9 cellular contexts compared by ENCODE assay signal in the genomic region with DNA sequence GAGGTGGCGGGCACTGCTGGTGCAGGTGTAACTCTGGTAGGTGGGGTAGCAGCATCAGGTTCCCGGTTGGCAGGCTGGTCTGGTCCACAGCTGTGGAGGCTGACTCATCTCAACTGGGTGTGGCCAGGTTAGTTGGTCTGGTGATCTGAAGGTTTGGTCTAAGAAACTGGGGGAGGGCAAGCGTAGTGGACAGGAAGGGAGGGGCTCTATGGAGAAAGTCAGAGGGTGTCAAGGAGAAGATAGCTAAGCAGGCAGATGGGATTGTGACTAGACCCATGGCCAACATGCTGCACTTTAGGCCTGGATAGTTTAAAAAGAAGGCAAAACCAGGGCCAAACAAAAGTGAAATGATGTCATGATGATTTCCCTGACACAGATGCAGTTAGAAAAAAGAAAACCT. TPM values are rescaled to one million over a fixed set of nuclear protein-coding genes. Genes with fewer than 3 reads are reported as not detected.
A peak's percentile ranks its signal among the peaks of the same experiment; 100 is the strongest.
DNase-seq lines count a peak whose midpoint lies in the region; ATAC-seq, FAIRE-seq and TF ChIP-seq lines count a peak whose summit lies in the region.
"Had no signal": no experiment of that assay in that cellular context is flagged by ENCODE, and none has a peak within 500 bp of the region (broad histone marks: within the 10 kb centered on the region; RNA-seq: fewer than 3 reads in every experiment).

No MANE protein-coding gene starts in this region.

- DNase-seq in GM12891 (ENCODE audit: insufficient read length, low spot score) (no peak), HT-29 (ENCODE audit: low spot score) (peak; percentile 32), RPMI7951 (ENCODE audit: low read depth) (peak; percentile 54), left colon (peak; percentile 76 to 92), cerebellum (ENCODE audit: low spot score) (no peak)
- DNase-seq in activated naive CD4-positive, alpha-beta T cell (lab: John Stamatoyannopoulos, UW): no peak
- DNase-seq: activated naive CD4-positive, alpha-beta T cell treated with anti-CD3 and anti-CD28 coated beads for 36 hours; effector memory CD8-positive, alpha-beta T cell had no signal

- intact Hi-C loops in left colon (cut with DNase I, micrococcal nuclease): no loop called here

- TF ChIP-seq POLR2A in GM12891 (IDR thresholded peaks at IDR 0.05; ENCODE audit: low read depth, low read length): no peak

- ATAC-seq in left colon (peak; percentile 96), GM18873 (IDR thresholded peaks at IDR 0.05; ENCODE audit: low FRiP score, unreplicated experiment) (no peak)
- ATAC-seq: effector memory CD8-positive, alpha-beta T cell had no signal

- FAIRE-seq in GM12891 (lab: Jason Lieb, UNC): peak; percentile 74

TF ChIP-seq in GM12891, 5 proteins besides CTCF, POLR2A, EP300 and RAD21:
- TF ChIP-seq SPI1 (IDR thresholded peaks at IDR 0.05; ENCODE audit: low read depth, low read length): no peak
- TF ChIP-seq PAX5 (IDR thresholded peaks at IDR 0.05; ENCODE audit: insufficient read depth, low read length, severe bottlenecking): no peak
- no peak for TF ChIP-seq POLR2AphosphoS5 (IDR thresholded peaks at IDR 0.05; ENCODE audit: low read depth, low read length)
- no peak for TF ChIP-seq TAF1 (IDR thresholded peaks at IDR 0.05; ENCODE audit: low read depth, low read length)
- TF ChIP-seq POU2F2 (IDR thresholded peaks at IDR 0.05; ENCODE audit: low read depth, low read length): no peak

RNA-seq across cellular contexts. Expression of a gene that starts 7.9 kb away (rescaled TPM):
- polyA plus RNA-seq in GM12891 (2012; ENCODE audit: low read depth, missing spikeins): 0.08 TPM
- total RNA-seq in HT-29 (2014; rRNA removed; shearing (Covaris generic)): not detected in 2 replicates
- total RNA-seq in RPMI7951 (2014; rRNA removed; shearing (Covaris generic)): 4.0 and 4.2 TPM in 2 replicates
- 1 to 10 TPM; 3.8 to 6.2 TPM for total RNA-seq in left colon
- 83.6 TPM for total RNA-seq in cerebellum

Comparison
In these comparisons a context has a peak if more than half of its experiments do, and no peak if none do; other contexts are left out.
1. DNase-seq: peak in HT-29 (single experiment), RPMI7951 (single experiment) and left colon (2 of 2); none in GM12891 (single experiment), cerebellum (single experiment) and activated naive CD4-positive, alpha-beta T cell (0 of 4).
2. RNA of a gene that starts 7.9 kb away (total RNA-seq): 83.6 TPM in cerebellum (single experiment); 3.8 to 6.2 TPM in left colon, 4.0 to 4.2 TPM in RPMI7951 and not detected in HT-29; every median in the first group is over 10 times any median in the second.